Comparison of ENCODE assay signal across 17 cellular contexts in genomic region chr2:39524061-39524460, GRCh38.
A peak's percentile ranks its signal among the peaks of the same experiment; 100 is the strongest.
DNase-seq lines count a peak whose midpoint lies in the region; ATAC-seq and TF ChIP-seq lines count a peak whose summit lies in the region.
"Had no signal": no experiment of that assay in that cellular context is flagged by ENCODE, and none has a peak within 500 bp of the region (broad histone marks: within the 10 kb centered on the region; RNA-seq: fewer than 3 reads in every experiment).

No MANE protein-coding gene starts in this region.

- H3K4me3 ChIP-seq in upper lobe of left lung: no peak overlapping the region

- H3K27ac Mint-ChIP-seq in activated CD4-positive, alpha-beta memory T cell treated with anti-CD3 and anti-CD28 coated beads, Interleukin-2, amount 10 ng/mL, durations not matched to agents 7 days and 5 days: no peak overlapping the region
- no peak overlapping the region for H3K27ac Mint-ChIP-seq in activated naive CD4-positive, alpha-beta T cell treated with anti-CD3 and anti-CD28 coated beads, Interleukin-2, amount 10 ng/mL, durations not matched to agents 7 days and 5 days
- H3K27ac Mint-ChIP-seq: dendritic cell treated with granulocyte-macrophage colony-stimulating factor and Interleukin-4, amounts not matched to agents 40 ng/mL and 50 ng/mL, for 4 days; natural killer cell; T-helper 1 cell treated with Interleukin-12 subunit alpha and Interleukin-12 subunit beta and Interleukin-4 antibody, amounts not matched to agents 30 μg/mL and 1 μg/mL, for 36 hours had no signal

- 86 to 90% methylated on average over 2 of the region's 2 CpGs for WGBS in upper lobe of left lung, 2 donors

- H3K4me3 Mint-ChIP-seq in activated CD4-positive, alpha-beta memory T cell treated with anti-CD3 and anti-CD28 coated beads, Interleukin-2, amount 10 ng/mL, durations not matched to agents 7 days and 5 days: no peak overlapping the region
- no peak overlapping the region for H3K4me3 Mint-ChIP-seq in activated naive CD4-positive, alpha-beta T cell treated with anti-CD3 and anti-CD28 coated beads, Interleukin-2, amount 10 ng/mL, durations not matched to agents 7 days and 5 days
- H3K4me3 Mint-ChIP-seq: dendritic cell treated with granulocyte-macrophage colony-stimulating factor and Interleukin-4, amounts not matched to agents 40 ng/mL and 50 ng/mL, for 4 days; natural killer cell; T-helper 1 cell treated with Interleukin-12 subunit alpha and Interleukin-12 subunit beta and Interleukin-4 antibody, amounts not matched to agents 30 μg/mL and 1 μg/mL, for 36 hours had no signal

- no peaks in the 10 kb centered on the region for H3K4me1 Mint-ChIP-seq in activated CD4-positive, alpha-beta memory T cell treated with anti-CD3 and anti-CD28 coated beads, Interleukin-2, amount 10 ng/mL, durations not matched to agents 7 days and 5 days
- H3K4me1 Mint-ChIP-seq in activated naive CD4-positive, alpha-beta T cell treated with anti-CD3 and anti-CD28 coated beads, Interleukin-2, amount 10 ng/mL, durations not matched to agents 7 days and 5 days: no peaks in the 10 kb centered on the region
- H3K4me1 Mint-ChIP-seq: natural killer cell had no signal

- ATAC-seq in SK-N-SH treated with all-trans-retinoic acid at 6 μM for 48 hours: peak; percentile 45
- peak; percentile 45 for ATAC-seq in sciatic nerve
- ATAC-seq in GM18861 (IDR thresholded peaks at IDR 0.05; ENCODE audit: unreplicated experiment): no peak
- no peak for ATAC-seq in upper lobe of left lung (ENCODE audit: low FRiP score in 2 of 2)
- ATAC-seq: natural killer cell had no signal

- DNase-seq in H4 (ENCODE audit: low spot score) (peak; percentile 10), fibroblast of peridontal ligament (ENCODE audit: extremely low read depth) (peak; percentile 43), sciatic nerve (ENCODE audit: low spot score) (no peak), upper lobe of left lung (no peak)
- DNase-seq in activated CD4-positive, alpha-beta memory T cell treated with anti-CD3 and anti-CD28 coated beads, Interleukin-2, amount 10 ng/mL, durations not matched to agents 7 days and 5 days: no peak
- DNase-seq in activated naive CD4-positive, alpha-beta T cell treated with anti-CD3 and anti-CD28 coated beads, Interleukin-2, amount 10 ng/mL, durations not matched to agents 7 days and 5 days: no peak
- DNase-seq: activated CD4-positive, CD25-positive, alpha-beta regulatory T cell; activated gamma-delta T cell; AML-193; COR-L47; Kasumi-1; natural killer cell; NCI-H1417 treated with DMSO at 0.1 percent for 48 hours had no signal

- TF ChIP-seq POLR2A in upper lobe of left lung (IDR thresholded peaks at IDR 0.05): no peak

- peaks cover 0 to 11% (median 5%) of the 10 kb centered on the region in 4 donors for H3K9me3 ChIP-seq in upper lobe of left lung

- POLR2A ChIA-PET in activated CD4-positive, alpha-beta memory T cell treated with anti-CD3 and anti-CD28 coated beads, Interleukin-2, amount 10 ng/mL, durations not matched to agents 7 days and 5 days (lab: Charles Lee): no interaction called here

- H3K36me3 ChIP-seq in upper lobe of left lung: no peaks in the 10 kb centered on the region

- H3K4me1 ChIP-seq in upper lobe of left lung: peaks cover 0 to 8% (median 4%) of the 10 kb centered on the region in 4 donors

- no peak for TF ChIP-seq CTCF in upper lobe of left lung (IDR thresholded peaks at IDR 0.05)

- CTCF ChIA-PET in activated CD4-positive, alpha-beta memory T cell treated with anti-CD3 and anti-CD28 coated beads, Interleukin-2, amount 10 ng/mL, durations not matched to agents 7 days and 5 days (lab: Charles Lee): no interaction called here
- CTCF ChIA-PET in activated naive CD4-positive, alpha-beta T cell treated with anti-CD3 and anti-CD28 coated beads, Interleukin-2, amount 10 ng/mL, durations not matched to agents 7 days and 5 days (lab: Charles Lee): no interaction called here

- H3K9me3 Mint-ChIP-seq in activated CD4-positive, alpha-beta memory T cell treated with anti-CD3 and anti-CD28 coated beads, Interleukin-2, amount 10 ng/mL, durations not matched to agents 7 days and 5 days: peaks cover 8% of the 10 kb centered on the region
- peaks cover 3% of the 10 kb centered on the region for H3K9me3 Mint-ChIP-seq in activated naive CD4-positive, alpha-beta T cell treated with anti-CD3 and anti-CD28 coated beads, Interleukin-2, amount 10 ng/mL, durations not matched to agents 7 days and 5 days
- H3K9me3 Mint-ChIP-seq: natural killer cell had no signal

- no peaks in the 10 kb centered on the region for H3K27me3 ChIP-seq in upper lobe of left lung

- H3K27ac ChIP-seq in upper lobe of left lung: no peak overlapping the region

- H3K27me3 Mint-ChIP-seq in activated CD4-positive, alpha-beta memory T cell treated with anti-CD3 and anti-CD28 coated beads, Interleukin-2, amount 10 ng/mL, durations not matched to agents 7 days and 5 days: no peaks in the 10 kb centered on the region
- no peaks in the 10 kb centered on the region for H3K27me3 Mint-ChIP-seq in activated naive CD4-positive, alpha-beta T cell treated with anti-CD3 and anti-CD28 coated beads, Interleukin-2, amount 10 ng/mL, durations not matched to agents 7 days and 5 days

- intact Hi-C loops in sciatic nerve (cut with DNase I): loop anchor here (5.0 kb wide), 1 partner anchor 1087 kb away; no protein-coding TSS in a partner anchor

- no peak for TF ChIP-seq EP300 in upper lobe of left lung (IDR thresholded peaks at IDR 0.05)

- H3K36me3 Mint-ChIP-seq in activated CD4-positive, alpha-beta memory T cell treated with anti-CD3 and anti-CD28 coated beads, Interleukin-2, amount 10 ng/mL, durations not matched to agents 7 days and 5 days (ENCODE audit: low read depth): peaks cover 7% of the 10 kb centered on the region
- H3K36me3 Mint-ChIP-seq in activated naive CD4-positive, alpha-beta T cell treated with anti-CD3 and anti-CD28 coated beads, Interleukin-2, amount 10 ng/mL, durations not matched to agents 7 days and 5 days: no peaks in the 10 kb centered on the region
- H3K36me3 Mint-ChIP-seq: natural killer cell had no signal

TF ChIP-seq in SK-N-SH treated with all-trans-retinoic acid at 6 μM for 48 hours, 23 proteins besides CTCF, POLR2A, EP300 and RAD21:
- TF ChIP-seq PPARA (CRISPR knock-in tag; IDR thresholded peaks at IDR 0.05; ENCODE audit: borderline replicate concordance) (no peak), PATZ1 (CRISPR knock-in tag; IDR thresholded peaks at IDR 0.05; ENCODE audit: borderline replicate concordance) (no peak), SNAI2 (CRISPR knock-in tag; IDR thresholded peaks at IDR 0.05) (no peak), BACH2 (CRISPR knock-in tag; IDR thresholded peaks at IDR 0.05; ENCODE audit: borderline replicate concordance) (no peak), ZC3H10 (CRISPR knock-in tag; IDR thresholded peaks at IDR 0.05) (no peak), RARB (CRISPR knock-in tag; IDR thresholded peaks at IDR 0.05) (no peak), POU6F1 (CRISPR knock-in tag; IDR thresholded peaks at IDR 0.05; ENCODE audit: borderline replicate concordance, low read depth) (no peak), ZFP3 (CRISPR knock-in tag; IDR thresholded peaks at IDR 0.05) (no peak), ESRRG (CRISPR knock-in tag; IDR thresholded peaks at IDR 0.05) (no peak)

Comparison
In these comparisons a context has a peak if more than half of its experiments do, and no peak if none do; other contexts are left out.
1. DNase-seq: peak in H4 (single experiment) and fibroblast of peridontal ligament (single experiment); none in sciatic nerve (single experiment), activated CD4-positive, alpha-beta memory T cell treated with anti-CD3 and anti-CD28 coated beads, Interleukin-2, amount 10 ng/mL, durations not matched to agents 7 days and 5 days (single experiment), activated naive CD4-positive, alpha-beta T cell treated with anti-CD3 and anti-CD28 coated beads, Interleukin-2, amount 10 ng/mL, durations not matched to agents 7 days and 5 days (single experiment) and upper lobe of left lung (0 of 2).
2. ATAC-seq: peak in SK-N-SH treated with all-trans-retinoic acid at 6 μM for 48 hours (single experiment) and sciatic nerve (single experiment); none in GM18861 (single experiment) and upper lobe of left lung (0 of 2).